Comparison of ENCODE assay signal across 9 cellular contexts in the genomic region with DNA sequence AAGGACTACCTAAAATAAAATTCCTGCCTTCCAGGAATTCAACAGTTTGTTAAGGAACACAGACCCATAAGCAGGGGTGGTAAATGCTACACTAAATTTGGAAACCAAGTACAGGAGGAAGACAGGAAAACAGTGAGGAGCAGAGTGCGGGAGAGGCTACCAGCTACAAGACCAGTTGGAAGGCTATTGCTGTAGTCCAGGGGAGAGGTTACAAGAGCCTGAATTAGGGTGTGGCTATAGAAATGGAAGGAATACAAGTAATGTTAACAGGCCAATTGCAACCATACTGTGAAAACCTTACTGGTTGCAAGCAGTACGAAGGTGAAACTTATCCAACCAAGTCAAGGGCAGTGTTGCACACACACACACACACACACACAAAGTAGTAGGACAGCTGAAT. TPM values are rescaled to one million over a fixed set of nuclear protein-coding genes. Genes with fewer than 3 reads are reported as not detected.
DNase-seq lines count a peak whose midpoint lies in the region; ATAC-seq lines count a peak whose summit lies in the region.
"Had no signal": no experiment of that assay in that cellular context is flagged by ENCODE, and none has a peak within 500 bp of the region (broad histone marks: within the 10 kb centered on the region; RNA-seq: fewer than 3 reads in every experiment).

No MANE protein-coding gene starts in this region.

- H3K27ac Mint-ChIP-seq in CD8-positive, alpha-beta memory T cell, result peak overlapping the region in 7 of 8 donors; percentile 7 to 97 (median 25)
- H3K27ac Mint-ChIP-seq in natural killer cell treated with Interleukin-12 subunit alpha and Interleukin-12 subunit beta and Interleukin-15 and Interleukin-18, amount 100 ng/mL, for 72 hours, result peak overlapping the region; percentile 94 to 95

- H3K27me3 ChIP-seq in CD8-positive, alpha-beta memory T cell (ENCODE audit: insufficient read depth, low read length, poor library complexity, severe bottlenecking), result peaks cover 5% of the 10 kb centered on the region

- no peaks in the 10 kb centered on the region for H3K9me3 Mint-ChIP-seq in CD8-positive, alpha-beta memory T cell
- H3K9me3 Mint-ChIP-seq in natural killer cell treated with Interleukin-12 subunit alpha and Interleukin-12 subunit beta and Interleukin-15 and Interleukin-18, amount 100 ng/mL, for 72 hours, result no peaks in the 10 kb centered on the region

- POLR2A ChIA-PET in CD8-positive, alpha-beta memory T cell (lab: Charles Lee), result interaction anchor here (2.5 kb wide), 1 partner anchor 12 kb away, joined by 24 read pairs; a partner anchor contains a TSS

- H3K4me1 Mint-ChIP-seq in CD8-positive, alpha-beta memory T cell, result peaks cover 30 to 44% (median 41%) of the 10 kb centered on the region in 3 donors
- H3K4me1 Mint-ChIP-seq in natural killer cell treated with Interleukin-12 subunit alpha and Interleukin-12 subunit beta and Interleukin-15 and Interleukin-18, amount 100 ng/mL, for 72 hours (ENCODE audit: low read depth in 2 of 2), result peaks cover 27 to 37% of the 10 kb centered on the region in 2 donors

- peaks cover 9 to 14% of the 10 kb centered on the region in 2 donors for H3K27me3 Mint-ChIP-seq in CD8-positive, alpha-beta memory T cell
- H3K27me3 Mint-ChIP-seq in natural killer cell treated with Interleukin-12 subunit alpha and Interleukin-12 subunit beta and Interleukin-15 and Interleukin-18, amount 100 ng/mL, for 72 hours, result peaks cover 15 to 21% of the 10 kb centered on the region in 2 donors

- peaks cover 24% of the 10 kb centered on the region for H3K4me1 ChIP-seq in CD8-positive, alpha-beta memory T cell (ENCODE audit: insufficient read depth, low read length)

- H3K4me3 ChIP-seq in CD8-positive, alpha-beta memory T cell (ENCODE audit: low read length), result peak overlapping the region; percentile 75

- H3K9me3 ChIP-seq in CD8-positive, alpha-beta memory T cell (ENCODE audit: low read length), result no peaks in the 10 kb centered on the region

- H3K27ac ChIP-seq in CD8-positive, alpha-beta memory T cell (ENCODE audit: low read depth, low read length), result no peak overlapping the region
- no peak overlapping the region for H3K27ac ChIP-seq in caudate nucleus (ENCODE audit: low read depth, low read length)

- no peaks in the 10 kb centered on the region for H3K36me3 ChIP-seq in CD8-positive, alpha-beta memory T cell (ENCODE audit: insufficient read depth, low read length)

- peak overlapping the region; percentile 93 to 99 (median 97) for H3K4me3 Mint-ChIP-seq in CD8-positive, alpha-beta memory T cell
- peak overlapping the region; percentile 98 for H3K4me3 Mint-ChIP-seq in natural killer cell treated with Interleukin-12 subunit alpha and Interleukin-12 subunit beta and Interleukin-15 and Interleukin-18, amount 100 ng/mL, for 72 hours

- no peak for DNase-seq in CD8-positive, alpha-beta memory T cell
- peak; percentile 43 for DNase-seq in LoVo (ENCODE audit: low spot score)
- peak; percentile 48 for DNase-seq in cerebellar cortex (ENCODE audit: low spot score)
- DNase-seq in natural killer cell treated with Interleukin-12 subunit alpha and Interleukin-12 subunit beta and Interleukin-15 and Interleukin-18, amount 100 ng/mL, for 72 hours (ENCODE audit: low spot score), result no peak
- no peak for DNase-seq in left lobe of liver (ENCODE audit: low spot score)
- no peak for DNase-seq in caudate nucleus (lab: John Stamatoyannopoulos, UW)

- CTCF ChIA-PET in CD8-positive, alpha-beta memory T cell (lab: Charles Lee), result interaction anchor here (0.7 to 2.4 kb wide), 4 partner anchors 10 to 143 kb away, joined by 3 to 14 read pairs (median 4); a partner anchor contains a TSS

- H3K36me3 Mint-ChIP-seq in CD8-positive, alpha-beta memory T cell, result peaks cover 0 to 19% (median 5%) of the 10 kb centered on the region in 3 donors
- H3K36me3 Mint-ChIP-seq in natural killer cell treated with Interleukin-12 subunit alpha and Interleukin-12 subunit beta and Interleukin-15 and Interleukin-18, amount 100 ng/mL, for 72 hours, result no peaks in the 10 kb centered on the region

- no peak for ATAC-seq in natural killer cell treated with Interleukin-12 subunit alpha and Interleukin-12 subunit beta and Interleukin-15 and Interleukin-18, amount 100 ng/mL, for 72 hours
- ATAC-seq in left lobe of liver, result no peak
- ATAC-seq in GM21576 (IDR thresholded peaks at IDR 0.05; ENCODE audit: unreplicated experiment), result no peak
- ATAC-seq in GM18867 (IDR thresholded peaks at IDR 0.05; ENCODE audit: unreplicated experiment), result no peak

RNA-seq across cellular contexts. Expression of a gene that starts 0.9 kb away (rescaled TPM):
- 10 to 100 TPM; 43.6 to 47.7 TPM for total RNA-seq in CD8-positive, alpha-beta memory T cell
- polyA plus RNA-seq in CD8-positive, alpha-beta memory T cell, result 54.4 TPM
- total RNA-seq in natural killer cell treated with Interleukin-12 subunit alpha and Interleukin-12 subunit beta and Interleukin-15 and Interleukin-18, amount 100 ng/mL, for 72 hours, result 10 to 100 TPM; 50.2 to 56.6 TPM
- total RNA-seq in left lobe of liver, result 14.0 TPM

RNA-seq across cellular contexts. Expression of a gene that starts 11.5 kb away (rescaled TPM):
- 10 to 100 TPM; 25.6 to 29.0 TPM for total RNA-seq in CD8-positive, alpha-beta memory T cell
- polyA plus RNA-seq in CD8-positive, alpha-beta memory T cell, result 15.0 TPM
- 10 to 100 TPM; 21.6 to 23.4 TPM for total RNA-seq in natural killer cell treated with Interleukin-12 subunit alpha and Interleukin-12 subunit beta and Interleukin-15 and Interleukin-18, amount 100 ng/mL, for 72 hours
- total RNA-seq in left lobe of liver, result 5.6 TPM

RNA-seq across cellular contexts. Expression of a gene that starts 54.0 kb away (rescaled TPM):
- total RNA-seq in CD8-positive, alpha-beta memory T cell, result not detected
- not detected for polyA plus RNA-seq in CD8-positive, alpha-beta memory T cell
- total RNA-seq in natural killer cell treated with Interleukin-12 subunit alpha and Interleukin-12 subunit beta and Interleukin-15 and Interleukin-18, amount 100 ng/mL, for 72 hours, result not detected
- not detected for total RNA-seq in left lobe of liver
- total RNA-seq: temporal lobe had no signal

Comparison
In these comparisons a context has a peak if more than half of its experiments do, and no peak if none do; other contexts are left out.
1. DNase-seq: peak in LoVo (single experiment) and cerebellar cortex (single experiment); none in CD8-positive, alpha-beta memory T cell (0 of 5), natural killer cell treated with Interleukin-12 subunit alpha and Interleukin-12 subunit beta and Interleukin-15 and Interleukin-18, amount 100 ng/mL, for 72 hours (single experiment), left lobe of liver (single experiment) and caudate nucleus (0 of 61).